18 cellular contexts compared by ENCODE assay signal in genomic region chr3:40185029-40185695, GRCh38.
A peak's percentile ranks its signal among the peaks of the same experiment; 100 is the strongest.
DNase-seq lines count a peak whose midpoint lies in the region; ATAC-seq and TF ChIP-seq lines count a peak whose summit lies in the region.
"Had no signal": no experiment of that assay in that cellular context is flagged by ENCODE, and none has a peak within 500 bp of the region (broad histone marks: within the 10 kb centered on the region; RNA-seq: fewer than 3 reads in every experiment).

No MANE protein-coding gene starts in this region.

- H3K79me2 ChIP-seq in MM.1S (ENCODE audit: low read length) (no peaks in the 10 kb centered on the region), smooth muscle cell (ENCODE audit: low read depth) (no peaks in the 10 kb centered on the region)

- DNase-seq in GM12864 (ENCODE audit: low read depth), result peak; percentile 42
- DNase-seq in MM.1S, result peak; percentile 90
- DNase-seq in activated naive CD4-positive, alpha-beta T cell treated with Interleukin-2 at 50 U/mL for 16 hours, result no peak
- no peak for DNase-seq in DMS114 treated with DMSO at 0.1 percent for 48 hours (lab: John Stamatoyannopoulos, UW; ENCODE audit: unreplicated experiment)
- no peak for DNase-seq in smooth muscle cell (lab: John Stamatoyannopoulos, UW; ENCODE audit: unreplicated experiment)
- DNase-seq in GM03348 (ENCODE audit: low spot score), result no peak
- DNase-seq: activated CD4-positive, alpha-beta memory T cell treated with anti-CD3 and anti-CD28 coated beads, Interleukin-2, amount 10 ng/mL, durations not matched to agents 7 days and 5 days; activated naive CD4-positive, alpha-beta T cell; KBM-7; NCI-H2171; occipital lobe; Peyer's patch; spleen; trophoblast cell had no signal

- H3K27me3 ChIP-seq in MM.1S (replicated peaks; ENCODE audit: insufficient read depth, low read length) (peaks cover 89% of the 10 kb centered on the region), smooth muscle cell (ENCODE audit: low read depth) (no peaks in the 10 kb centered on the region)
- H3K27me3 ChIP-seq: cardiac muscle cell, Peyer's patch, spleen had no signal

- H4K20me1 ChIP-seq in MM.1S (ENCODE audit: insufficient read depth, low read length), result 0 out of 2 replicates have a peak, but pooled peaks cover 10% of the 10 kb centered on the region
- no peaks in the 10 kb centered on the region for H4K20me1 ChIP-seq in smooth muscle cell (ENCODE audit: low read depth)

- no peaks in the 10 kb centered on the region for H3K9me3 ChIP-seq in MM.1S (replicated peaks; ENCODE audit: insufficient read depth, low read length)
- no peaks in the 10 kb centered on the region for H3K9me3 ChIP-seq in smooth muscle cell (replicated peaks; ENCODE audit: low read depth)
- H3K9me3 ChIP-seq: Peyer's patch, spleen had no signal

- no peaks in the 10 kb centered on the region for H3K9me2 ChIP-seq in MM.1S (replicated peaks; ENCODE audit: insufficient read depth, low read length)

- H3K4me2 ChIP-seq in MM.1S (ENCODE audit: low read depth, low read length), result peak overlapping the region; percentile 65
- H3K4me2 ChIP-seq in smooth muscle cell, result no peak overlapping the region

- H2AFZ ChIP-seq in MM.1S (ENCODE audit: low read length), result no peak overlapping the region
- no peak overlapping the region for H2AFZ ChIP-seq in smooth muscle cell (ENCODE audit: low read depth)

- H3K9ac ChIP-seq in MM.1S (ENCODE audit: low read length) (no peak overlapping the region), smooth muscle cell (ENCODE audit: low read depth) (no peak overlapping the region)

- ATAC-seq in GM19351 (IDR thresholded peaks at IDR 0.05; ENCODE audit: unreplicated experiment) (peak; percentile 72), HG02870 (IDR thresholded peaks at IDR 0.05; ENCODE audit: unreplicated experiment) (peak; percentile 69)

- WGBS in smooth muscle cell (ENCODE audit: low lambda C conversion rate), result 80% methylated on average over 10 of the region's 10 CpGs

- no peak overlapping the region for H3K27ac ChIP-seq in MM.1S (ENCODE audit: low read length)
- no peak overlapping the region for H3K27ac ChIP-seq in smooth muscle cell (ENCODE audit: low read depth)
- H3K27ac ChIP-seq: cardiac muscle cell, Peyer's patch, spleen had no signal

- H3F3A ChIP-seq in MM.1S (ENCODE audit: insufficient read depth, low read length), result peaks cover 13% of the 10 kb centered on the region
- H3F3A ChIP-seq in smooth muscle cell (ENCODE audit: low read depth), result no peaks in the 10 kb centered on the region

- H3K4me1 ChIP-seq in MM.1S (ENCODE audit: low read length) (0 out of 2 replicates have a peak, but pooled peaks cover 6% of the 10 kb centered on the region), smooth muscle cell (ENCODE audit: low read depth) (no peaks in the 10 kb centered on the region)
- H3K4me1 ChIP-seq: Peyer's patch, spleen had no signal

- H3K4me3 ChIP-seq in GM12864 (ENCODE audit: low read depth, low read length), result no peak overlapping the region
- peak overlapping the region; percentile 32 for H3K4me3 ChIP-seq in MM.1S (ENCODE audit: low read length)
- H3K4me3 ChIP-seq in smooth muscle cell, result no peak overlapping the region
- H3K4me3 ChIP-seq: cardiac muscle cell, lung, Peyer's patch, spleen had no signal

- TF ChIP-seq CTCF in GM12864 (IDR thresholded peaks at IDR 0.05; ENCODE audit: low read depth, low read length, missing control alignments) (no peak), MM.1S (IDR thresholded peaks at IDR 0.05; ENCODE audit: low read length) (no peak), smooth muscle cell (IDR thresholded peaks at IDR 0.05; ENCODE audit: borderline replicate concordance, insufficient read depth, poor library complexity, severe bottlenecking) (no peak)

- H3K36me3 ChIP-seq in MM.1S (replicated peaks; ENCODE audit: insufficient read depth, low read length), result no peaks in the 10 kb centered on the region
- no peaks in the 10 kb centered on the region for H3K36me3 ChIP-seq in smooth muscle cell (ENCODE audit: low read depth)
- H3K36me3 ChIP-seq: cardiac muscle cell, Peyer's patch had no signal

Comparison
In these comparisons a context has a peak if more than half of its experiments do, and no peak if none do; other contexts are left out.
1. DNase-seq: peak in GM12864 (single experiment) and MM.1S (single experiment); none in activated naive CD4-positive, alpha-beta T cell treated with Interleukin-2 at 50 U/mL for 16 hours (single experiment), DMS114 treated with DMSO at 0.1 percent for 48 hours (single experiment), smooth muscle cell (single experiment) and GM03348 (single experiment).